Comparison of ENCODE assay signal across 9 cellular contexts in the genomic region with DNA sequence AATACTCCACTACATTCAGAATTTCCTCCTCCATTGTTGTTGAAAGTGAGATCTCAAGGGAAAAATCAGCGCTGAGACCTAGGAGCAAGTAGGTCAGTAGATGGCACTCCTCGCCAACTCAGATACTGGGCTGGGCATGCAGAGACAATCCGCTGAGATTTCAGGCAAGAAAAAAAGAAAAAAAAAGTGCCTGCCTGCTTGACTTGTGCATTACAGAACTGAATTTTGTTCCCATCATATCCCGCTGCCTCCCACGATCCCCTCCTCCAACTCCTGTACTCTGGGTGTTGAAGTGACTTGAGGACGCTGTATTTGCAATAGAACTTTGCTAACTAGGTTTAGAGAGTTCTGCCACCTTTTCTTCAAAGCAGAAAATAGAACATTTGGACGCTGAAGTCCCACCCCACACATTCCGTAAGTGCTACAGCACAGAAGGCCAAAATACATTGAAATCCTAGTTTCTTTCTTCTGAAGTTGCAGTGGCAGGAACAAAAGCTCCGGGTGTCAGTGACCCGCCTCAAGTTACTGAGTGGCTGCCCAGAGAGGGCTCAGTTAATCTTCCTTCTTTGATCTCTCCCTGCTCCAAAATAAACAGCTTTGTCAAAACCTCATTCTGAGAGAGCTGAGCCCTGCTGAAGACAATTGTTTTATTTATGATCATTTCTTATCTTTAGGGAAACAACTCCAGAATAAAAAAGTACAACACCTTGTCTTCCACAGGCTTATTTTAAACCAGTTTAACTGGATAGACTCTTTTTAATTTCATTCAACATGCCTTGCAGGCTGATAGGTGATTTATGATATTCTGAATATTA.
A peak's percentile ranks its signal among the peaks of the same experiment; 100 is the strongest.
DNase-seq lines count a peak whose midpoint lies in the region; ATAC-seq and TF ChIP-seq lines count a peak whose summit lies in the region.
"Had no signal": no experiment of that assay in that cellular context is flagged by ENCODE, and none has a peak within 500 bp of the region (broad histone marks: within the 10 kb centered on the region; RNA-seq: fewer than 3 reads in every experiment).

No MANE protein-coding gene starts in this region.

- no peaks in the 10 kb centered on the region for H3K27me3 ChIP-seq in esophagus squamous epithelium
- H3K27me3 ChIP-seq: neutrophil had no signal

- peaks cover 0 to 15% (median 0%) of the 10 kb centered on the region in 3 donors for H3K36me3 ChIP-seq in esophagus squamous epithelium
- H3K36me3 ChIP-seq: neutrophil had no signal

- H3K4me3 ChIP-seq in esophagus squamous epithelium = peak overlapping the region in 3 of 4 donors; percentile 1 to 42 (median 24)

- 5 to 13% methylated on average over 10 of the region's 10 CpGs for WGBS in esophagus squamous epithelium, 2 donors

- H3K9me3 Mint-ChIP-seq in naive B cell = no peaks in the 10 kb centered on the region
- no peaks in the 10 kb centered on the region for H3K9me3 Mint-ChIP-seq in stimulated activated naive CD8-positive, alpha-beta T cell treated with anti-CD3 and anti-CD28 coated beads, Interleukin-15, amount 100 ng/mL, for 72 hours

- intact Hi-C loops in esophagus squamous epithelium (cut with DNase I) = loop anchor here (10.0 kb wide), 1 partner anchor 268 kb away; the partner anchor contains the start of gene MLLT3

- H3K27ac Mint-ChIP-seq in naive B cell = peak overlapping the region in 1 of 6 donors; percentile 30
- H3K27ac Mint-ChIP-seq in stimulated activated naive CD8-positive, alpha-beta T cell treated with anti-CD3 and anti-CD28 coated beads, Interleukin-15, amount 100 ng/mL, for 72 hours = peak overlapping the region; percentile 3 to 59

- CTCF ChIA-PET in GM10248 (lab: Yijun Ruan, JAX) = interaction anchor here (0.6 to 2.9 kb wide), 13 partner anchors 10 to 587 kb away, joined by 3 to 16 read pairs (median 4); no protein-coding TSS in a partner anchor

- ATAC-seq in HG03066 (IDR thresholded peaks at IDR 0.05; ENCODE audit: low read depth, unreplicated experiment) (peak; percentile 42), naive B cell (ENCODE audit: low read depth in 2 of 2) (peak in 1 of 2 donors; percentile 53)
- ATAC-seq in stimulated activated naive CD8-positive, alpha-beta T cell treated with anti-CD3 and anti-CD28 coated beads, Interleukin-15, amount 100 ng/mL, for 72 hours = peak; percentile 61

- no peak for TF ChIP-seq POLR2A in esophagus squamous epithelium (IDR thresholded peaks at IDR 0.05)

- H3K4me1 Mint-ChIP-seq in naive B cell = no peaks in the 10 kb centered on the region
- peaks cover 81% of the 10 kb centered on the region for H3K4me1 Mint-ChIP-seq in stimulated activated naive CD8-positive, alpha-beta T cell treated with anti-CD3 and anti-CD28 coated beads, Interleukin-15, amount 100 ng/mL, for 72 hours

- H3K4me1 ChIP-seq in esophagus squamous epithelium = peaks cover 4 to 51% (median 24%) of the 10 kb centered on the region in 3 donors

- H3K9me3 ChIP-seq in esophagus squamous epithelium = no peaks in the 10 kb centered on the region
- H3K9me3 ChIP-seq: neutrophil had no signal

- DNase-seq in GM10248 (ENCODE audit: extremely low spot score) = peak; percentile 54
- peak; percentile 20 for DNase-seq in NCI-H510A (lab: John Stamatoyannopoulos, UW)
- peak; percentile 42 for DNase-seq in activated CD8-positive, alpha-beta memory T cell treated with anti-CD3 and anti-CD28 coated beads, Interleukin-2, amount 50 U/mL, for 4 hours
- no peak for DNase-seq in esophagus squamous epithelium (lab: John Stamatoyannopoulos, UW)
- peak; percentile 22 for DNase-seq in naive B cell
- peak; percentile 36 to 58 for DNase-seq in stimulated activated naive CD8-positive, alpha-beta T cell treated with anti-CD3 and anti-CD28 coated beads, Interleukin-15, amount 100 ng/mL, for 72 hours
- DNase-seq in NOMO-1 treated with dmso at 0.1 percent for 144 hours (lab: John Stamatoyannopoulos, UW; ENCODE audit: unreplicated experiment) = no peak

- POLR2A ChIA-PET in GM10248 (lab: Yijun Ruan, JAX) = no interaction called here

- H3K27ac ChIP-seq in esophagus squamous epithelium = peak overlapping the region; percentile 33 to 78 (median 56)
- H3K27ac ChIP-seq: neutrophil had no signal

- H3K4me3 Mint-ChIP-seq in naive B cell = no peak overlapping the region
- H3K4me3 Mint-ChIP-seq in stimulated activated naive CD8-positive, alpha-beta T cell treated with anti-CD3 and anti-CD28 coated beads, Interleukin-15, amount 100 ng/mL, for 72 hours = no peak overlapping the region

- peak; percentile 75 for TF ChIP-seq CTCF in GM10248 (IDR thresholded peaks at IDR 0.05; ENCODE audit: control extremely low read depth, extremely low read depth, low read depth, missing control alignments)
- TF ChIP-seq CTCF in esophagus squamous epithelium (IDR thresholded peaks at IDR 0.05) = peak in 5 of 6 experiments; percentile 48 to 73 (median 59)

- no peaks in the 10 kb centered on the region for H3K27me3 Mint-ChIP-seq in naive B cell
- no peaks in the 10 kb centered on the region for H3K27me3 Mint-ChIP-seq in stimulated activated naive CD8-positive, alpha-beta T cell treated with anti-CD3 and anti-CD28 coated beads, Interleukin-15, amount 100 ng/mL, for 72 hours

- peaks cover 0 to 6% of the 10 kb centered on the region in 2 donors for H3K36me3 Mint-ChIP-seq in naive B cell

Comparison
In these comparisons a context has a peak if more than half of its experiments do, and no peak if none do; other contexts are left out.
1. DNase-seq: peak in GM10248 (single experiment), NCI-H510A (single experiment), activated CD8-positive, alpha-beta memory T cell treated with anti-CD3 and anti-CD28 coated beads, Interleukin-2, amount 50 U/mL, for 4 hours (single experiment), naive B cell (single experiment) and stimulated activated naive CD8-positive, alpha-beta T cell treated with anti-CD3 and anti-CD28 coated beads, Interleukin-15, amount 100 ng/mL, for 72 hours (2 of 2); none in esophagus squamous epithelium (single experiment) and NOMO-1 treated with dmso at 0.1 percent for 144 hours (single experiment).